ENCODE assay signal across 8 cellular contexts in the genomic region with DNA sequence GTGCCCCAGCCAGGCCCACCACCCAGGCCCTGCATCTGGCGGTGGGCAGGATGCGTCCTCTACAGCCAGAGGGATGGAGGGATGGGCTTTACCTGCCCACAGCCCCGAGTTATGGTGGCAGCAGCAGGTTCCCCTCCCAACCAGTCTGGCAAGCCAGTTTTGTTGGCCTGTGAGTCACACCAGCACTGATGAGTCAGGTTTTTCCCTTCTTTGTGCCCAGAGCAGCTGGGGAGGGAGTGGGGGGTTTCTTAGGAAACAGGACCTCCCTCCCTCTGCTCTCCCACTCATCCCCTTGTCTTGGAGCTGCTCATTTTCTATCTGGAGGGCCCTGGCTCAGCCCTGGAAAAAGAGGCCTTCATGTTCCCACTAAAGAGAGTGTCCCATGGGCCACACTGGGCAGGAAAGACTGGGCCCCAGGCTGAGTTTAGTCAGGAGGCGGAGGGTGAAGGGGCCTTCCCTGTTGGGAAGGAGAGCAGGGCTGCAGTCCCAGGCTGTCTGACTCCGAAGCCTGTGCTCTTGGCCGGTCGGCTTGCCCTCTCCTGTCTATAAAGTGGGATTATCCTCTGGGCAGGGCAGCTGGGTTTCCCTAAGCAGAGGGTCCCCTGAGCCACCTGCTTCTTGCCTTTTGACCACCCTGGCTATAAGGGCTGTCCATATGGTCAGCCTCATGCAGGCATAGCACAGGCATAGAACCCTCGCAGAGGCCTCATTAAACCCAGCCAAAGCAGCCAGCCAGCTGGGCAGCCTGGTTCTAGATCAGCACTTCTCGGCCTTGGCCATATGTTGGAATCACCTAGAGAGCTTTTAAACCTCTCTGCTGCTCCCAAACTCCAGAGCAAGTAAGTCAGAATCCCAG. TPM values are rescaled to one million over a fixed set of nuclear protein-coding genes. Genes with fewer than 3 reads are reported as not detected.
DNase-seq lines count a peak whose midpoint lies in the region; ATAC-seq and TF ChIP-seq lines count a peak whose summit lies in the region.

No MANE protein-coding gene starts in this region.

- DNase-seq in BJ (ENCODE audit: low read depth), result peak; percentile 80
- peak; percentile 97 for DNase-seq in LHCN-M2 (ENCODE audit: low read depth)
- DNase-seq in activated T-helper 9 cell treated with anti-CD3 and anti-CD28 coated beads, Interleukin-2, amount 50 U/mL, for 16 hours (ENCODE audit: low read depth), result peak; percentile 16
- no peak for DNase-seq in glutamatergic neuron
- DNase-seq in aorta, result peak; percentile 88 to 89
- no peak for DNase-seq in activated CD4-positive, CD25-positive, alpha-beta regulatory T cell treated with anti-CD3 and anti-CD28 coated beads, Interleukin-2, amount 50 U/mL, for 72 hours

- H3K27ac ChIP-seq in parathyroid adenoma (peak overlapping the region; percentile 53), aorta (ENCODE audit: low read depth in 1 of 2, low read length in 2 of 2) (peak overlapping the region; percentile 94 to 97)

- CTCF ChIA-PET in BJ (lab: Yijun Ruan, JAX), result interaction anchor here (0.7 to 8.7 kb wide), 5 partner anchors 11 to 935 kb away, joined by 3 to 66 read pairs (median 3); no protein-coding TSS in a partner anchor

- H3K9me3 ChIP-seq in parathyroid adenoma (ENCODE audit: control insufficient read depth, low read length) (no peaks in the 10 kb centered on the region), aorta (ENCODE audit: control insufficient read depth, low read length) (no peaks in the 10 kb centered on the region)

- H3K27ac Mint-ChIP-seq in glutamatergic neuron (ENCODE audit: unreplicated experiment), result peak overlapping the region; percentile 97

- POLR2A ChIA-PET in BJ (lab: Charles Lee), result interaction anchor here (0.7 kb wide), 1 partner anchor 43 kb away, joined by 9 read pairs; the partner anchor contains the start of gene UBTD1

- no peak overlapping the region for H3K4me2 ChIP-seq in parathyroid adenoma (ENCODE audit: low read length)

- TF ChIP-seq CTCF in BJ (IDR thresholded peaks at IDR 0.05; ENCODE audit: insufficient read depth, low read depth, low read length), result no peak
- no peak for TF ChIP-seq CTCF in glutamatergic neuron (IDR thresholded peaks at IDR 0.05; ENCODE audit: partially characterized antibody, unreplicated experiment)
- no peak for TF ChIP-seq CTCF in parathyroid adenoma (IDR thresholded peaks at IDR 0.05)

- 10 to 17% methylated on average over 9 of the region's 9 CpGs for WGBS in aorta, 2 donors

- no peak overlapping the region for H3K9ac ChIP-seq in parathyroid adenoma

- no peaks in the 10 kb centered on the region for H3K36me3 Mint-ChIP-seq in glutamatergic neuron (ENCODE audit: unreplicated experiment)

- H3K4me1 Mint-ChIP-seq in glutamatergic neuron (ENCODE audit: low read depth, unreplicated experiment), result peaks cover 23% of the 10 kb centered on the region

- H3K4me3 ChIP-seq in BJ (ENCODE audit: low read depth, low read length) (no peak overlapping the region), parathyroid adenoma (ENCODE audit: low read depth, low read length) (no peak overlapping the region), aorta (ENCODE audit: low read length in 2 of 2) (no peak overlapping the region)

- intact Hi-C loops in aorta (cut with DNase I), result loop anchor here in 1 of 2 donors (2.0 kb wide), 1 partner anchor 44 kb away; the partner anchor contains the start of genes MMS19 and UBTD1

- ATAC-seq in aorta (ENCODE audit: low FRiP score), result peak; percentile 89
- no peak for ATAC-seq in HG02885 (IDR thresholded peaks at IDR 0.05; ENCODE audit: poor library complexity, unreplicated experiment)

- H3K36me3 ChIP-seq in BJ (ENCODE audit: control insufficient read depth, insufficient read depth, low read length) (no peaks in the 10 kb centered on the region), parathyroid adenoma (ENCODE audit: control insufficient read depth, insufficient read depth, low read length) (no peaks in the 10 kb centered on the region), aorta (ENCODE audit: control insufficient read depth in 1 of 2, insufficient read depth in 2 of 2, low read length in 1 of 2) (no peaks in the 10 kb centered on the region)

- H3K4me1 ChIP-seq in parathyroid adenoma (peaks cover 12% of the 10 kb centered on the region), aorta (ENCODE audit: control insufficient read depth in 1 of 2, insufficient read depth in 2 of 2, low read length in 2 of 2) (peaks cover 2 to 5% of the 10 kb centered on the region in 2 donors)

- peaks cover 9% of the 10 kb centered on the region for H3K27me3 Mint-ChIP-seq in glutamatergic neuron (ENCODE audit: unreplicated experiment)

- H3K79me2 ChIP-seq in parathyroid adenoma, result peaks cover 3% of the 10 kb centered on the region

- H3K9me3 Mint-ChIP-seq in glutamatergic neuron (ENCODE audit: unreplicated experiment), result peaks cover 10% of the 10 kb centered on the region

- no peaks in the 10 kb centered on the region for H3K27me3 ChIP-seq in BJ (ENCODE audit: control insufficient read depth, insufficient read depth, low read length)
- H3K27me3 ChIP-seq in parathyroid adenoma (ENCODE audit: control insufficient read depth, insufficient read depth, low read length), result no peaks in the 10 kb centered on the region
- H3K27me3 ChIP-seq in aorta (ENCODE audit: control insufficient read depth in 1 of 2, insufficient read depth in 2 of 2, low read length in 1 of 2), result no peaks in the 10 kb centered on the region

- H2AFZ ChIP-seq in parathyroid adenoma, result no peak overlapping the region

- peak overlapping the region; percentile 82 for H3K4me3 Mint-ChIP-seq in glutamatergic neuron (ENCODE audit: unreplicated experiment)

RNA-seq across cellular contexts. Expression of gene ANKRD2, which starts 30.2 kb away (rescaled TPM):
- polyA plus RNA-seq in BJ (2011; rRNA removed), result 0.16 and 0.37 TPM in 2 replicates
- polyA minus RNA-seq in BJ (2011; rRNA and poly(A)+ RNA removed), result not detected in 2 replicates
- 0.11 TPM in 1 of 2 replicates, not detected in the other for total RNA-seq in LHCN-M2 (2014; rRNA removed)
- polyA plus RNA-seq in LHCN-M2 (2012), result 0.73 TPM
- not detected for total RNA-seq in glutamatergic neuron (ENCODE audit: unreplicated experiment)
- total RNA-seq in aorta, result under 1 TPM; 0.39 to 0.78 TPM
- polyA plus RNA-seq in aorta, result 1 to 10 TPM; 1.4 to 3.1 TPM

RNA-seq across cellular contexts. Expression of gene HOGA1, which starts 41.8 kb away (rescaled TPM):
- polyA plus RNA-seq in BJ (2011; rRNA removed) (0.17 and 0.23 TPM in 2 replicates), aorta (1 to 10 TPM; 3.9 to 4.0 TPM)
- 0.14 TPM in 1 of 2 replicates, not detected in the other for polyA minus RNA-seq in BJ (2011; rRNA and poly(A)+ RNA removed)
- total RNA-seq in LHCN-M2 (2014; rRNA removed) (0.51 and 1.0 TPM in 2 replicates), glutamatergic neuron (ENCODE audit: unreplicated experiment) (not detected), aorta (1 to 10 TPM; 1.9 to 4.6 TPM)
- polyA plus RNA-seq in LHCN-M2 (2012), result 1.3 TPM

RNA-seq across cellular contexts. Expression of gene UBTD1, which starts 43.7 kb away (rescaled TPM):
- polyA plus RNA-seq in BJ (2011; rRNA removed) (22.7 and 39.0 TPM in 2 replicates), aorta (10 to 100 TPM; 10.1 to 18.9 TPM)
- 11.7 and 15.8 TPM in 2 replicates for polyA minus RNA-seq in BJ (2011; rRNA and poly(A)+ RNA removed)
- total RNA-seq in LHCN-M2 (2014; rRNA removed) (36.5 and 39.3 TPM in 2 replicates), glutamatergic neuron (ENCODE audit: unreplicated experiment) (8.0 TPM), aorta (10 to 100 TPM; 15.1 to 15.8 TPM)
- polyA plus RNA-seq in LHCN-M2 (2012), result 28.1 TPM

RNA-seq across cellular contexts. Expression of gene MMS19, which starts 44.2 kb away (rescaled TPM):
- polyA plus RNA-seq in BJ (2011; rRNA removed) (71.1 and 97.5 TPM in 2 replicates), aorta (10 to 100 TPM; 16.2 to 73.4 TPM)
- polyA minus RNA-seq in BJ (2011; rRNA and poly(A)+ RNA removed), result 70.5 and 130 TPM in 2 replicates
- total RNA-seq in LHCN-M2 (2014; rRNA removed) (95.3 and 112 TPM in 2 replicates), glutamatergic neuron (ENCODE audit: unreplicated experiment) (139 TPM), aorta (10 to 100 TPM; 34.3 to 63.8 TPM)
- polyA plus RNA-seq in LHCN-M2 (2012), result 65.9 TPM

RNA-seq across cellular contexts. Expression of gene C10orf62, which starts 47.1 kb away (rescaled TPM):
- polyA plus RNA-seq in BJ (2011; rRNA removed), result not detected in 2 replicates
- not detected in 2 replicates for polyA minus RNA-seq in BJ (2011; rRNA and poly(A)+ RNA removed)
- total RNA-seq in LHCN-M2 (2014; rRNA removed), result 0.11 TPM in 1 of 2 replicates, not detected in the other
- polyA plus RNA-seq in LHCN-M2 (2012), result not detected
- not detected for total RNA-seq in glutamatergic neuron (ENCODE audit: unreplicated experiment)
- total RNA-seq in aorta, result under 1 TPM; 0.29 to 0.42 TPM
- polyA plus RNA-seq in aorta, result under 1 TPM in 1 of 2 donors, not detected in 1; 0.54 TPM

Comparison
In these comparisons a context has a peak if more than half of its experiments do, and no peak if none do; other contexts are left out.
1. DNase-seq: peak in BJ (single experiment), LHCN-M2 (single experiment), activated T-helper 9 cell treated with anti-CD3 and anti-CD28 coated beads, Interleukin-2, amount 50 U/mL, for 16 hours (single experiment) and aorta (2 of 2); none in glutamatergic neuron (single experiment) and activated CD4-positive, CD25-positive, alpha-beta regulatory T cell treated with anti-CD3 and anti-CD28 coated beads, Interleukin-2, amount 50 U/mL, for 72 hours (single experiment).